1 cellular context compared by ENCODE assay signal in genomic region chr1:160085686-160086089, GRCh38.
TF ChIP-seq lines count a peak whose summit lies in the region.

No MANE protein-coding gene starts in this region.

TF ChIP-seq in HEK293, 187 proteins besides CTCF, POLR2A, EP300 and RAD21 (continued from another document):
- TF ChIP-seq ZNF629 (tag by site-specific recombination; IDR thresholded peaks at IDR 0.05): peak; percentile 30; the same call in 1 of the 2 replicates
- TF ChIP-seq HIC1 (tag by site-specific recombination; IDR thresholded peaks at IDR 0.05): no peak; the same call in 1 of the 2 replicates
- TF ChIP-seq SP3 (tag by site-specific recombination; IDR thresholded peaks at IDR 0.05): no peak
- no peak for TF ChIP-seq OSR2 (tag by site-specific recombination; IDR thresholded peaks at IDR 0.05)
- TF ChIP-seq ZNF146 (tag by site-specific recombination; IDR thresholded peaks at IDR 0.05): no peak
- TF ChIP-seq, protein P1, sequence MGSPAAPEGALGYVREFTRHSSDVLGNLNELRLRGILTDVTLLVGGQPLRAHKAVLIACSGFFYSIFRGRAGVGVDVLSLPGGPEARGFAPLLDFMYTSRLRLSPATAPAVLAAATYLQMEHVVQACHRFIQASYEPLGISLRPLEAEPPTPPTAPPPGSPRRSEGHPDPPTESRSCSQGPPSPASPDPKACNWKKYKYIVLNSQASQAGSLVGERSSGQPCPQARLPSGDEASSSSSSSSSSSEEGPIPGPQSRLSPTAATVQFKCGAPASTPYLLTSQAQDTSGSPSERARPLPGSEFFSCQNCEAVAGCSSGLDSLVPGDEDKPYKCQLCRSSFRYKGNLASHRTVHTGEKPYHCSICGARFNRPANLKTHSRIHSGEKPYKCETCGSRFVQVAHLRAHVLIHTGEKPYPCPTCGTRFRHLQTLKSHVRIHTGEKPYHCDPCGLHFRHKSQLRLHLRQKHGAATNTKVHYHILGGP (tag by site-specific recombination; IDR thresholded peaks at IDR 0.05): no peak
- no peak for TF ChIP-seq SP7 (tag by site-specific recombination; IDR thresholded peaks at IDR 0.05)
- peak; percentile 83 for TF ChIP-seq ZNF654 (tag by site-specific recombination; IDR thresholded peaks at IDR 0.05; ENCODE audit: low read depth)
- TF ChIP-seq, protein P2, sequence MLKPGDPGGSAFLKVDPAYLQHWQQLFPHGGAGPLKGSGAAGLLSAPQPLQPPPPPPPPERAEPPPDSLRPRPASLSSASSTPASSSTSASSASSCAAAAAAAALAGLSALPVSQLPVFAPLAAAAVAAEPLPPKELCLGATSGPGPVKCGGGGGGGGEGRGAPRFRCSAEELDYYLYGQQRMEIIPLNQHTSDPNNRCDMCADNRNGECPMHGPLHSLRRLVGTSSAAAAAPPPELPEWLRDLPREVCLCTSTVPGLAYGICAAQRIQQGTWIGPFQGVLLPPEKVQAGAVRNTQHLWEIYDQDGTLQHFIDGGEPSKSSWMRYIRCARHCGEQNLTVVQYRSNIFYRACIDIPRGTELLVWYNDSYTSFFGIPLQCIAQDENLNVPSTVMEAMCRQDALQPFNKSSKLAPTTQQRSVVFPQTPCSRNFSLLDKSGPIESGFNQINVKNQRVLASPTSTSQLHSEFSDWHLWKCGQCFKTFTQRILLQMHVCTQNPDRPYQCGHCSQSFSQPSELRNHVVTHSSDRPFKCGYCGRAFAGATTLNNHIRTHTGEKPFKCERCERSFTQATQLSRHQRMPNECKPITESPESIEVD (tag by site-specific recombination; IDR thresholded peaks at IDR 0.05): no peak
- TF ChIP-seq ZIC2 (tag by site-specific recombination; IDR thresholded peaks at IDR 0.05): 0 out of 2 replicates have a peak, but pooled peaks have one; percentile 11
